In the genomic region with DNA sequence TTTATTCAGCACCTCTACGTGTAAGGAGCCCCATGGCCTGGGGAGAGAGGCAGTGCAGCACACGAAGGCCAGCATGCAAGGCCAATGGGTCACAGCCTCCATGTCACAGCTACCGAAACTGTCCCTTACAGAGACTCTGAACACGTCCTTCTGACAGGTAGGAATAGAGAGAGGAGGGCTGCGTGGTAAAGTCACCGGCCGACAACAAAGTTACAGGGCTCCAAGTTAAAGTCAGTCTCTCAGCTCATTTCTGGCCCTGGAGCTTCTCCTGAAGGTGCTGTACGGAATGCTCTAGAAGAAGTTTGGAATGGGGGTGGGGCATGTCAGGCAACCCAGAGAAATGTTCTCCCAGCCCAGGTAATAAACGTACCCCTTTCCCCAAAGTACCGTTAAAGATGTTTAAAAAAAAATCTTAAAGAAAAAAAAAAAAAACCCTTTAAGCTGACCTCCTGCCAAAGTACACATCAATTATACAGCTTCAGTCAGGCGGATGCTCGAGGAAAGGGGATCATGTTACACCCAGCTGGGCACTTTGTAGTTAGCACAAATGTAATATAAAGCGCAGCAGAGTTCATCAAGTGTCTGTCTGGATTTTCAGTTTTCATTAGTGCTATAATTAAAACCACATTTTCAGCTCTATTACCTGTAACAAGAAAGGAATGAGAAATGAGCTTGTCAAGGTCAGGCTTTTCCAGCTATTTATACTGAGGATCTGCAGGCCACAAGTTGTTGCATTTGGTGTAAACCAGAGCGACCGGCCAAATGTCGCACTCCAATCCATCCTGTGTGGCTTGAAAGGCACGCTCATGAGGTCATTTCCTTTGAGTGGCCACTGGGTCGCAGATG, we compare ENCODE assay signal across 1 cellular context.
TF ChIP-seq lines count a peak whose summit lies in the region.

No MANE protein-coding gene starts in this region.

TF ChIP-seq in HEK293, 187 proteins besides CTCF, POLR2A, EP300 and RAD21 (continued from another document and continues in another):
- TF ChIP-seq, protein P1, sequence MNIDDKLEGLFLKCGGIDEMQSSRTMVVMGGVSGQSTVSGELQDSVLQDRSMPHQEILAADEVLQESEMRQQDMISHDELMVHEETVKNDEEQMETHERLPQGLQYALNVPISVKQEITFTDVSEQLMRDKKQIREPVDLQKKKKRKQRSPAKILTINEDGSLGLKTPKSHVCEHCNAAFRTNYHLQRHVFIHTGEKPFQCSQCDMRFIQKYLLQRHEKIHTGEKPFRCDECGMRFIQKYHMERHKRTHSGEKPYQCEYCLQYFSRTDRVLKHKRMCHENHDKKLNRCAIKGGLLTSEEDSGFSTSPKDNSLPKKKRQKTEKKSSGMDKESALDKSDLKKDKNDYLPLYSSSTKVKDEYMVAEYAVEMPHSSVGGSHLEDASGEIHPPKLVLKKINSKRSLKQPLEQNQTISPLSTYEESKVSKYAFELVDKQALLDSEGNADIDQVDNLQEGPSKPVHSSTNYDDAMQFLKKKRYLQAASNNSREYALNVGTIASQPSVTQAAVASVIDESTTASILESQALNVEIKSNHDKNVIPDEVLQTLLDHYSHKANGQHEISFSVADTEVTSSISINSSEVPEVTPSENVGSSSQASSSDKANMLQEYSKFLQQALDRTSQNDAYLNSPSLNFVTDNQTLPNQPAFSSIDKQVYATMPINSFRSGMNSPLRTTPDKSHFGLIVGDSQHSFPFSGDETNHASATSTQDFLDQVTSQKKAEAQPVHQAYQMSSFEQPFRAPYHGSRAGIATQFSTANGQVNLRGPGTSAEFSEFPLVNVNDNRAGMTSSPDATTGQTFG (tag by site-specific recombination; IDR thresholded peaks at IDR 0.05; ENCODE audit: borderline replicate concordance), result no peak
- TF ChIP-seq ZNF24 (tag by site-specific recombination; IDR thresholded peaks at IDR 0.05), result 0 out of 2 replicates have a peak, but pooled peaks have one; percentile 25
- TF ChIP-seq ZNF658 (tag by site-specific recombination; IDR thresholded peaks at IDR 0.05), result no peak
- TF ChIP-seq INSM2 (tag by site-specific recombination; IDR thresholded peaks at IDR 0.05), result 0 out of 2 replicates have a peak, but pooled peaks have one; percentile 59
- TF ChIP-seq ZFHX2 (tag by site-specific recombination; conservative IDR thresholded peaks at IDR 0.05), result no peak
- TF ChIP-seq, protein P2, sequence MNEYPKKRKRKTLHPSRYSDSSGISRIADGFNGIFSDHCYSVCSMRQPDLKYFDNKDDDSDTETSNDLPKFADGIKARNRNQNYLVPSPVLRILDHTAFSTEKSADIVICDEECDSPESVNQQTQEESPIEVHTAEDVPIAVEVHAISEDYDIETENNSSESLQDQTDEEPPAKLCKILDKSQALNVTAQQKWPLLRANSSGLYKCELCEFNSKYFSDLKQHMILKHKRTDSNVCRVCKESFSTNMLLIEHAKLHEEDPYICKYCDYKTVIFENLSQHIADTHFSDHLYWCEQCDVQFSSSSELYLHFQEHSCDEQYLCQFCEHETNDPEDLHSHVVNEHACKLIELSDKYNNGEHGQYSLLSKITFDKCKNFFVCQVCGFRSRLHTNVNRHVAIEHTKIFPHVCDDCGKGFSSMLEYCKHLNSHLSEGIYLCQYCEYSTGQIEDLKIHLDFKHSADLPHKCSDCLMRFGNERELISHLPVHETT (tag by site-specific recombination; IDR thresholded peaks at IDR 0.05), result no peak
- no peak for TF ChIP-seq ZNF354C (tag by site-specific recombination; IDR thresholded peaks at IDR 0.05; ENCODE audit: borderline replicate concordance, low read depth)
- TF ChIP-seq ZNF391 (tag by site-specific recombination; IDR thresholded peaks at IDR 0.05; ENCODE audit: borderline replicate concordance, low read depth), result peak; percentile 85; the same call in 1 of the 2 replicates
- peak; percentile 53; the same call in 1 of the 2 replicates for TF ChIP-seq ZXDB (tag by site-specific recombination; IDR thresholded peaks at IDR 0.05)
- TF ChIP-seq, protein P3, sequence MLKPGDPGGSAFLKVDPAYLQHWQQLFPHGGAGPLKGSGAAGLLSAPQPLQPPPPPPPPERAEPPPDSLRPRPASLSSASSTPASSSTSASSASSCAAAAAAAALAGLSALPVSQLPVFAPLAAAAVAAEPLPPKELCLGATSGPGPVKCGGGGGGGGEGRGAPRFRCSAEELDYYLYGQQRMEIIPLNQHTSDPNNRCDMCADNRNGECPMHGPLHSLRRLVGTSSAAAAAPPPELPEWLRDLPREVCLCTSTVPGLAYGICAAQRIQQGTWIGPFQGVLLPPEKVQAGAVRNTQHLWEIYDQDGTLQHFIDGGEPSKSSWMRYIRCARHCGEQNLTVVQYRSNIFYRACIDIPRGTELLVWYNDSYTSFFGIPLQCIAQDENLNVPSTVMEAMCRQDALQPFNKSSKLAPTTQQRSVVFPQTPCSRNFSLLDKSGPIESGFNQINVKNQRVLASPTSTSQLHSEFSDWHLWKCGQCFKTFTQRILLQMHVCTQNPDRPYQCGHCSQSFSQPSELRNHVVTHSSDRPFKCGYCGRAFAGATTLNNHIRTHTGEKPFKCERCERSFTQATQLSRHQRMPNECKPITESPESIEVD (tag by site-specific recombination; IDR thresholded peaks at IDR 0.05), result peak; percentile 86
- peak; percentile 32; the same call in 1 of the 2 replicates for TF ChIP-seq ZNF335 (tag by site-specific recombination; conservative IDR thresholded peaks at IDR 0.05)
- peak; percentile 50 for TF ChIP-seq ZNF629 (tag by site-specific recombination; IDR thresholded peaks at IDR 0.05)
- peak; percentile 49 for TF ChIP-seq ZNF366 (tag by site-specific recombination; conservative IDR thresholded peaks at IDR 0.05)
- TF ChIP-seq ZNF114 (tag by site-specific recombination; IDR thresholded peaks at IDR 0.05), result no peak
- peak; percentile 93 for TF ChIP-seq SP7 (tag by site-specific recombination; IDR thresholded peaks at IDR 0.05)
- TF ChIP-seq ZNF626 (tag by site-specific recombination; IDR thresholded peaks at IDR 0.05), result no peak
- TF ChIP-seq ZSCAN30 (tag by site-specific recombination; IDR thresholded peaks at IDR 0.05), result peak; percentile 45; the same call in 1 of the 2 replicates
- TF ChIP-seq ZBTB48 (tag by site-specific recombination; IDR thresholded peaks at IDR 0.05), result no peak
- TF ChIP-seq YY1 (tag by site-specific recombination; IDR thresholded peaks at IDR 0.05), result no peak
- no peak for TF ChIP-seq ZNF16 (tag by site-specific recombination; IDR thresholded peaks at IDR 0.05; ENCODE audit: low read depth)
- TF ChIP-seq BCL6B (tag by site-specific recombination; IDR thresholded peaks at IDR 0.05), result peak; percentile 69
- peak; percentile 94 for TF ChIP-seq SCRT2 (tag by site-specific recombination; IDR thresholded peaks at IDR 0.05)
- TF ChIP-seq ZNF792 (tag by site-specific recombination; IDR thresholded peaks at IDR 0.05), result no peak
- TF ChIP-seq, protein P4, sequence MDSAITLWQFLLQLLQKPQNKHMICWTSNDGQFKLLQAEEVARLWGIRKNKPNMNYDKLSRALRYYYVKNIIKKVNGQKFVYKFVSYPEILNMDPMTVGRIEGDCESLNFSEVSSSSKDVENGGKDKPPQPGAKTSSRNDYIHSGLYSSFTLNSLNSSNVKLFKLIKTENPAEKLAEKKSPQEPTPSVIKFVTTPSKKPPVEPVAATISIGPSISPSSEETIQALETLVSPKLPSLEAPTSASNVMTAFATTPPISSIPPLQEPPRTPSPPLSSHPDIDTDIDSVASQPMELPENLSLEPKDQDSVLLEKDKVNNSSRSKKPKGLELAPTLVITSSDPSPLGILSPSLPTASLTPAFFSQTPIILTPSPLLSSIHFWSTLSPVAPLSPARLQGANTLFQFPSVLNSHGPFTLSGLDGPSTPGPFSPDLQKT (IDR thresholded peaks at IDR 0.05; ENCODE audit: borderline replicate concordance, low read depth, low read length), result no peak
- no peak for TF ChIP-seq ZNF19 (tag by site-specific recombination; IDR thresholded peaks at IDR 0.05; ENCODE audit: low read depth)
- TF ChIP-seq ZNF2 (tag by site-specific recombination; IDR thresholded peaks at IDR 0.05), result no peak
- TF ChIP-seq MYNN (tag by site-specific recombination; IDR thresholded peaks at IDR 0.05; ENCODE audit: borderline replicate concordance), result no peak
- no peak for TF ChIP-seq ZNF280D (tag by site-specific recombination; IDR thresholded peaks at IDR 0.05)
- TF ChIP-seq ZBTB10 (tag by site-specific recombination; IDR thresholded peaks at IDR 0.05), result no peak
- TF ChIP-seq ZBTB17 (tag by site-specific recombination; IDR thresholded peaks at IDR 0.05), result peak; percentile 32; the same call in 1 of the 2 replicates
- no peak for TF ChIP-seq ZNF660 (tag by site-specific recombination; IDR thresholded peaks at IDR 0.05)
- TF ChIP-seq BCL11A (tag by site-specific recombination; IDR thresholded peaks at IDR 0.05; ENCODE audit: low read depth), result peak; percentile 66; the same call in 1 of the 2 replicates
- no peak for TF ChIP-seq ZNF48 (tag by site-specific recombination; IDR thresholded peaks at IDR 0.05)
- 0 out of 2 replicates have a peak, but pooled peaks have one; percentile 19 for TF ChIP-seq ZNF561 (tag by site-specific recombination; IDR thresholded peaks at IDR 0.05; ENCODE audit: borderline replicate concordance)
- no peak for TF ChIP-seq ZNF677 (tag by site-specific recombination; IDR thresholded peaks at IDR 0.05)
- TF ChIP-seq ZFP37 (tag by site-specific recombination; IDR thresholded peaks at IDR 0.05), result no peak
- TF ChIP-seq, protein P5, sequence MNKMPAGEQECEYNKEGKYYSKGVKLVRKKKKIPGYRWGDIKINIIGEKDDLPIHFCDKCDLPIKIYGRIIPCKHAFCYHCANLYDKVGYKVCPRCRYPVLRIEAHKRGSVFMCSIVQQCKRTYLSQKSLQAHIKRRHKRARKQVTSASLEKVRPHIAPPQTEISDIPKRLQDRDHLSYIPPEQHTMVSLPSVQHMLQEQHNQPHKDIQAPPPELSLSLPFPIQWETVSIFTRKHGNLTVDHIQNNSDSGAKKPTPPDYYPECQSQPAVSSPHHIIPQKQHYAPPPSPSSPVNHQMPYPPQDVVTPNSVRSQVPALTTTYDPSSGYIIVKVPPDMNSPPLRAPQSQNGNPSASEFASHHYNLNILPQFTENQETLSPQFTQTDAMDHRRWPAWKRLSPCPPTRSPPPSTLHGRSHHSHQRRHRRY (tag by site-specific recombination; IDR thresholded peaks at IDR 0.05), result no peak
- no peak for TF ChIP-seq ZNF239 (tag by site-specific recombination; IDR thresholded peaks at IDR 0.05)
- TF ChIP-seq ZNF157 (tag by site-specific recombination; IDR thresholded peaks at IDR 0.05), result no peak
